Comparison of ENCODE assay signal across 12 cellular contexts in genomic region chr15:64846246-64846645, GRCh38. TPM values are rescaled to one million over a fixed set of nuclear protein-coding genes. Genes with fewer than 3 reads are reported as not detected.
DNase-seq lines count a peak whose midpoint lies in the region; ATAC-seq and TF ChIP-seq lines count a peak whose summit lies in the region.
"Had no signal": no experiment of that assay in that cellular context is flagged by ENCODE, and none has a peak within 500 bp of the region (broad histone marks: within the 10 kb centered on the region; RNA-seq: fewer than 3 reads in every experiment).

No MANE protein-coding gene starts in this region.

- peaks cover 73 to 79% of the 10 kb centered on the region in 2 donors for H3K4me1 Mint-ChIP-seq in natural killer cell
- peaks cover 48% of the 10 kb centered on the region for H3K4me1 Mint-ChIP-seq in activated naive CD4-positive, alpha-beta T cell treated with anti-CD3 and anti-CD28 coated beads for 36 hours (ENCODE audit: low read depth)

- H3K27me3 ChIP-seq in heart left ventricle (no peaks in the 10 kb centered on the region), upper lobe of right lung (no peaks in the 10 kb centered on the region)

- no peaks in the 10 kb centered on the region for H3K27me3 Mint-ChIP-seq in natural killer cell (ENCODE audit: low read depth in 2 of 2)
- no peaks in the 10 kb centered on the region for H3K27me3 Mint-ChIP-seq in activated naive CD4-positive, alpha-beta T cell treated with anti-CD3 and anti-CD28 coated beads for 36 hours (ENCODE audit: low read depth)

- H3K4me1 ChIP-seq in heart left ventricle: peaks cover 6 to 82% (median 49%) of the 10 kb centered on the region in 12 donors
- peaks cover 48% of the 10 kb centered on the region for H3K4me1 ChIP-seq in upper lobe of right lung

- H3K27ac Mint-ChIP-seq in natural killer cell: peak overlapping the region; percentile 86 to 89
- no peak overlapping the region for H3K27ac Mint-ChIP-seq in activated naive CD4-positive, alpha-beta T cell treated with anti-CD3 and anti-CD28 coated beads for 36 hours

- CTCF ChIA-PET in activated naive CD4-positive, alpha-beta T cell treated with anti-CD3 and anti-CD28 coated beads for 36 hours (lab: Charles Lee): interaction anchor here (0.6 to 1.7 kb wide), 5 partner anchors 10 to 291 kb away, joined by 3 to 5 read pairs (median 3); no protein-coding TSS in a partner anchor

- DNase-seq in heart left ventricle (no peak), cardiac septum (ENCODE audit: low spot score) (no peak), coronary artery (ENCODE audit: low spot score) (no peak), natural killer cell (no peak), upper lobe of right lung (no peak)
- DNase-seq in activated naive CD4-positive, alpha-beta T cell treated with anti-CD3 and anti-CD28 coated beads for 36 hours: no peak
- no peak for DNase-seq in activated naive CD4-positive, alpha-beta T cell treated with anti-CD3 and anti-CD28 coated beads, Interleukin-2, amount 50 U/mL, for 16 hours
- DNase-seq in stimulated activated CD4-positive, alpha-beta T cell treated with anti-CD3 and anti-CD28 coated beads, Interleukin-1b, Interleukin-23, amount 100 ng/mL, for 48 hours: no peak
- DNase-seq: amygdala; effector CD4-positive, alpha-beta T cell had no signal

- peak overlapping the region; percentile 83 for H3K4me3 Mint-ChIP-seq in natural killer cell
- no peak overlapping the region for H3K4me3 Mint-ChIP-seq in activated naive CD4-positive, alpha-beta T cell treated with anti-CD3 and anti-CD28 coated beads for 36 hours

- TF ChIP-seq CTCF in heart left ventricle (IDR thresholded peaks at IDR 0.05) (no peak), coronary artery (IDR thresholded peaks at IDR 0.05) (no peak), natural killer cell (IDR thresholded peaks at IDR 0.05) (no peak), upper lobe of right lung (IDR thresholded peaks at IDR 0.05) (no peak)

- H3K36me3 ChIP-seq in heart left ventricle (peaks cover 0 to 67% (median 29%) of the 10 kb centered on the region in 9 donors), upper lobe of right lung (peaks cover 37% of the 10 kb centered on the region)
- H3K36me3 ChIP-seq: prostate gland had no signal

- WGBS in heart left ventricle, 4 donors: 55 to 81% (median 78%) methylated on average over 10 of the region's 10 CpGs

- H3K27ac ChIP-seq in heart left ventricle (peak overlapping the region in 7 of 12 donors; percentile 32 to 98 (median 96)), coronary artery (peak overlapping the region; percentile 48 to 100), upper lobe of right lung (peak overlapping the region; percentile 95)

- H3K9me3 ChIP-seq in heart left ventricle (no peaks in the 10 kb centered on the region), upper lobe of right lung (no peaks in the 10 kb centered on the region)
- H3K9me3 ChIP-seq: prostate gland had no signal

- intact Hi-C loops in heart left ventricle (cut with DNase I): loop anchor here in 1 of 10 donors (5.0 kb wide), 1 partner anchor 46 kb away; no protein-coding TSS in a partner anchor
- intact Hi-C loops in cardiac septum (cut with DNase I): no loop called here
- intact Hi-C loops in natural killer cell (cut with micrococcal nuclease): loop anchor here (2.0 kb wide), 1 partner anchor 37 kb away; no protein-coding TSS in a partner anchor
- intact Hi-C loops in upper lobe of right lung (cut with DNase I): no loop called here
- intact Hi-C loops in activated naive CD4-positive, alpha-beta T cell treated with anti-CD3 and anti-CD28 coated beads for 36 hours (cut with micrococcal nuclease): no loop called here

- H3K4me3 ChIP-seq in heart left ventricle (peak overlapping the region in 6 of 12 donors; percentile 86 to 100 (median 98)), coronary artery (peak overlapping the region; percentile 99), upper lobe of right lung (peak overlapping the region; percentile 87)
- H3K4me3 ChIP-seq: K562, prostate gland had no signal

- no peaks in the 10 kb centered on the region for H3K36me3 Mint-ChIP-seq in natural killer cell
- peaks cover 15% of the 10 kb centered on the region for H3K36me3 Mint-ChIP-seq in activated naive CD4-positive, alpha-beta T cell treated with anti-CD3 and anti-CD28 coated beads for 36 hours (ENCODE audit: low read depth)

- ATAC-seq in heart left ventricle (no peak), natural killer cell (no peak), upper lobe of right lung (no peak)
- ATAC-seq: K562 had no signal

- no peaks in the 10 kb centered on the region for H3K9me3 Mint-ChIP-seq in natural killer cell
- H3K9me3 Mint-ChIP-seq in activated naive CD4-positive, alpha-beta T cell treated with anti-CD3 and anti-CD28 coated beads for 36 hours: no peaks in the 10 kb centered on the region

- no peak for TF ChIP-seq POLR2A in heart left ventricle (IDR thresholded peaks at IDR 0.05)

RNA-seq across cellular contexts. Expression of gene PLEKHO2, which starts 4.5 kb away (rescaled TPM):
- total RNA-seq in heart left ventricle: 10 to 100 TPM in 3 of 9 donors, 1 to 10 TPM in 6; 7.0 to 50.8 (median 9.2) TPM
- 10 to 100 TPM in 1 of 2 donors, 1 to 10 TPM in 1; 5.3 to 13.4 TPM for polyA plus RNA-seq in heart left ventricle
- 10.4 TPM for total RNA-seq in cardiac septum
- 10 to 100 TPM; 35.3 to 53.4 (median 49.8) TPM for total RNA-seq in natural killer cell
- total RNA-seq in upper lobe of right lung: 62.8 TPM
- 10 to 100 TPM; 12.5 to 12.7 TPM for total RNA-seq in activated naive CD4-positive, alpha-beta T cell treated with anti-CD3 and anti-CD28 coated beads for 36 hours

RNA-seq across cellular contexts. Expression of gene PIF1, which starts 20.8 kb away (rescaled TPM):
- total RNA-seq in heart left ventricle (1 to 10 TPM in 2 of 9 donors, under 1 TPM in 5, not detected in 2; 0.23 to 4.6 (median 0.52) TPM), cardiac septum (1.6 TPM), natural killer cell (10 to 100 TPM in 1 of 3 donors, 1 to 10 TPM in 2; 6.2 to 23.9 (median 9.7) TPM), upper lobe of right lung (0.67 TPM)
- polyA plus RNA-seq in heart left ventricle: under 1 TPM; 0.40 to 0.88 TPM
- total RNA-seq in activated naive CD4-positive, alpha-beta T cell treated with anti-CD3 and anti-CD28 coated beads for 36 hours: 10 to 100 TPM; 38.4 to 43.9 TPM
